1 cellular context compared by ENCODE assay signal in genomic region chr9:81680006-81680405, GRCh38.
TF ChIP-seq lines count a peak whose summit lies in the region.

No MANE protein-coding gene starts in this region.

TF ChIP-seq in IMR-90, 13 proteins besides CTCF, POLR2A, EP300 and RAD21:
- no peak for TF ChIP-seq RFX5 (IDR thresholded peaks at IDR 0.05; ENCODE audit: low read depth, low read length)
- TF ChIP-seq MAFK (IDR thresholded peaks at IDR 0.05; ENCODE audit: low read depth, low read length), result no peak
- TF ChIP-seq SMC3 (IDR thresholded peaks at IDR 0.05; ENCODE audit: low read depth, low read length), result no peak
- no peak for TF ChIP-seq CEBPB (IDR thresholded peaks at IDR 0.05; ENCODE audit: low read depth, low read length)
- TF ChIP-seq MXI1 (IDR thresholded peaks at IDR 0.05; ENCODE audit: borderline replicate concordance, low read depth, low read length), result no peak
- no peak for TF ChIP-seq RCOR1 (IDR thresholded peaks at IDR 0.05; ENCODE audit: insufficient replicate concordance, low read length)
- TF ChIP-seq MAZ (IDR thresholded peaks at IDR 0.05; ENCODE audit: borderline replicate concordance, low read depth, low read length), result no peak
- TF ChIP-seq, protein P1, sequence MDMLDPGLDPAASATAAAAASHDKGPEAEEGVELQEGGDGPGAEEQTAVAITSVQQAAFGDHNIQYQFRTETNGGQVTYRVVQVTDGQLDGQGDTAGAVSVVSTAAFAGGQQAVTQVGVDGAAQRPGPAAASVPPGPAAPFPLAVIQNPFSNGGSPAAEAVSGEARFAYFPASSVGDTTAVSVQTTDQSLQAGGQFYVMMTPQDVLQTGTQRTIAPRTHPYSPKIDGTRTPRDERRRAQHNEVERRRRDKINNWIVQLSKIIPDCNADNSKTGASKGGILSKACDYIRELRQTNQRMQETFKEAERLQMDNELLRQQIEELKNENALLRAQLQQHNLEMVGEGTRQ (IDR thresholded peaks at IDR 0.05; ENCODE audit: low read depth, low read length), result no peak
- no peak for TF ChIP-seq CHD1 (IDR thresholded peaks at IDR 0.05; ENCODE audit: low read depth, low read length)
- TF ChIP-seq FOS (IDR thresholded peaks at IDR 0.05; ENCODE audit: low read depth, low read length), result no peak
- TF ChIP-seq NFE2L2 (IDR thresholded peaks at IDR 0.05; ENCODE audit: low read depth, low read length), result no peak
- TF ChIP-seq, protein P2, sequence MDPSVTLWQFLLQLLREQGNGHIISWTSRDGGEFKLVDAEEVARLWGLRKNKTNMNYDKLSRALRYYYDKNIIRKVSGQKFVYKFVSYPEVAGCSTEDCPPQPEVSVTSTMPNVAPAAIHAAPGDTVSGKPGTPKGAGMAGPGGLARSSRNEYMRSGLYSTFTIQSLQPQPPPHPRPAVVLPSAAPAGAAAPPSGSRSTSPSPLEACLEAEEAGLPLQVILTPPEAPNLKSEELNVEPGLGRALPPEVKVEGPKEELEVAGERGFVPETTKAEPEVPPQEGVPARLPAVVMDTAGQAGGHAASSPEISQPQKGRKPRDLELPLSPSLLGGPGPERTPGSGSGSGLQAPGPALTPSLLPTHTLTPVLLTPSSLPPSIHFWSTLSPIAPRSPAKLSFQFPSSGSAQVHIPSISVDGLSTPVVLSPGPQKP (IDR thresholded peaks at IDR 0.05; ENCODE audit: borderline replicate concordance, low read depth, low read length), result no peak
- no peak for TF ChIP-seq BHLHE40 (IDR thresholded peaks at IDR 0.05; ENCODE audit: low read depth, low read length)
TF ChIP-seq in IMR-90: peak in this region for 0.
